In genomic region chr10:28410420-28411135, GRCh38 we compare ENCODE assay signal across 11 cellular contexts.
DNase-seq lines count a peak whose midpoint lies in the region; ATAC-seq, FAIRE-seq and TF ChIP-seq lines count a peak whose summit lies in the region.
"Had no signal": no experiment of that assay in that cellular context is flagged by ENCODE, and none has a peak within 500 bp of the region (broad histone marks: within the 10 kb centered on the region; RNA-seq: fewer than 3 reads in every experiment).

No MANE protein-coding gene starts in this region.

- H3K36me3 ChIP-seq in OCI-LY3 (replicated peaks; ENCODE audit: low read depth, low read length) (peaks cover 3% of the 10 kb centered on the region), small intestine (ENCODE audit: control insufficient read depth in 2 of 2, insufficient read depth in 2 of 2, low read length in 2 of 2) (no peaks in the 10 kb centered on the region), PC-9 (ENCODE audit: low read depth) (no peaks in the 10 kb centered on the region)

- POLR2A ChIA-PET in PC-9 (lab: Charles Lee; ENCODE audit: unreplicated experiment) = no interaction called here

- no peaks in the 10 kb centered on the region for H3K27me3 ChIP-seq in OCI-LY3 (ENCODE audit: low read depth, low read length)
- no peaks in the 10 kb centered on the region for H3K27me3 ChIP-seq in small intestine (ENCODE audit: control insufficient read depth in 2 of 2, insufficient read depth in 2 of 2, low read length in 2 of 2)
- H3K27me3 ChIP-seq in PC-9 (ENCODE audit: insufficient read depth, low read depth) = peaks cover 15% of the 10 kb centered on the region; the same call in 1 of the 2 replicates

- H3F3A ChIP-seq in PC-9 (ENCODE audit: insufficient read depth, low read depth) = no peaks in the 10 kb centered on the region

- BruUV-seq in PC-9 (replicated peaks; lab: Mats Ljungman, UMichigan) = no TSS peak

- H4K20me1 ChIP-seq in OCI-LY3 (ENCODE audit: insufficient read depth, low read length) = no peaks in the 10 kb centered on the region
- H4K20me1 ChIP-seq in PC-9 (ENCODE audit: insufficient read depth) = no peaks in the 10 kb centered on the region

- CTCF ChIA-PET in PC-9 (lab: Charles Lee) = no interaction called here

- H3K4me1 ChIP-seq in OCI-LY3 (ENCODE audit: low read length) (peaks cover 46% of the 10 kb centered on the region), small intestine (ENCODE audit: control insufficient read depth in 2 of 2, insufficient read depth in 1 of 2, low read depth in 1 of 2, low read length in 1 of 2) (peaks cover 0 to 6% of the 10 kb centered on the region in 2 donors), PC-9 (replicated peaks; ENCODE audit: insufficient read depth) (no peaks in the 10 kb centered on the region)

- H3K27ac ChIP-seq in OCI-LY3 (ENCODE audit: low read length) (peak overlapping the region; percentile 80), small intestine (ENCODE audit: low read depth in 1 of 2, low read length in 1 of 2) (no peak overlapping the region), PC-9 (no peak overlapping the region)

- no peak for FAIRE-seq in small intestine (lab: Jason Lieb, UNC)
- FAIRE-seq: islet of Langerhans had no signal

- no peak overlapping the region for H3K4me3 ChIP-seq in OCI-LY3 (ENCODE audit: low read length)
- no peak overlapping the region for H3K4me3 ChIP-seq in epithelial cell of esophagus (ENCODE audit: low read length)
- no peak overlapping the region for H3K4me3 ChIP-seq in small intestine (ENCODE audit: low read depth in 1 of 2, low read length in 2 of 2)
- H3K4me3 ChIP-seq in PC-9 = no peak overlapping the region

- H3K4me2 ChIP-seq in OCI-LY3 (ENCODE audit: low read length) (peak overlapping the region; percentile 58), PC-9 (no peak overlapping the region)

- H3K79me2 ChIP-seq in OCI-LY3 (ENCODE audit: low read length) (no peaks in the 10 kb centered on the region), PC-9 (ENCODE audit: low read depth) (no peaks in the 10 kb centered on the region)

- no peak for ATAC-seq in HG02588 (IDR thresholded peaks at IDR 0.05; ENCODE audit: unreplicated experiment)
- ATAC-seq: naive thymus-derived CD4-positive, alpha-beta T cell had no signal

- H3K9me3 ChIP-seq in OCI-LY3 (ENCODE audit: insufficient read depth, low read length) (no peaks in the 10 kb centered on the region), small intestine (ENCODE audit: control insufficient read depth, low read depth) (no peaks in the 10 kb centered on the region), PC-9 (ENCODE audit: insufficient read depth, low read depth) (no peaks in the 10 kb centered on the region)

- H2AFZ ChIP-seq in OCI-LY3 (ENCODE audit: low read depth, low read length) (no peak overlapping the region), PC-9 (no peak overlapping the region)

- no peak overlapping the region for H3K9ac ChIP-seq in OCI-LY3 (ENCODE audit: low read length)

- 11 to 26% (median 18%) methylated on average over 4 of the region's 4 CpGs for WGBS in small intestine, 3 donors

- DNase-seq in NCI-H1105 treated with DMSO at 0.1 percent for 48 hours (lab: John Stamatoyannopoulos, UW) (peak; percentile 26), NCI-H1105 (lab: John Stamatoyannopoulos, UW) (no peak), epithelial cell of esophagus (ENCODE audit: low read depth) (peak; percentile 47), small intestine (peak; percentile 79), PC-9 (no peak), NCI-H2081 (lab: John Stamatoyannopoulos, UW) (no peak)
- DNase-seq: ACHN; naive thymus-derived CD4-positive, alpha-beta T cell had no signal

- TF ChIP-seq CTCF in OCI-LY3 (IDR thresholded peaks at IDR 0.05; ENCODE audit: low read depth, low read length) (peak; percentile 37), epithelial cell of esophagus (IDR thresholded peaks at IDR 0.05; ENCODE audit: insufficient read depth, low read depth, low read length, missing control alignments) (peak; percentile 19), PC-9 (conservative IDR thresholded peaks at IDR 0.05) (no peak)

- intact Hi-C loops in PC-9 (cut with micrococcal nuclease; ENCODE audit: unreplicated experiment) = no loop called here

- no peaks in the 10 kb centered on the region for H3K9me2 ChIP-seq in PC-9 (ENCODE audit: insufficient read depth)

Comparison
In these comparisons a context has a peak if more than half of its experiments do, and no peak if none do; other contexts are left out.
1. DNase-seq: peak in NCI-H1105 treated with DMSO at 0.1 percent for 48 hours (single experiment), epithelial cell of esophagus (single experiment) and small intestine (single experiment); none in NCI-H1105 (single experiment), PC-9 (0 of 2) and NCI-H2081 (0 of 2).